1 cellular context compared by ENCODE assay signal in genomic region chr1:16856201-16856600, GRCh38. TPM values are rescaled to one million over a fixed set of nuclear protein-coding genes. Genes with fewer than 3 reads are reported as not detected.
"Had no signal": no experiment of that assay in that cellular context is flagged by ENCODE, and none has a peak within 500 bp of the region (broad histone marks: within the 10 kb centered on the region; RNA-seq: fewer than 3 reads in every experiment).

No MANE protein-coding gene starts in this region.

RNA-seq across cellular contexts. Expression of gene RNU1-2, which starts 39.6 kb away (rescaled TPM):
- total RNA-seq: right atrium auricular region had no signal
